In genomic region chr7:81632418-81632817, GRCh38 we compare ENCODE assay signal across 26 cellular contexts.
DNase-seq lines count a peak whose midpoint lies in the region; ATAC-seq, FAIRE-seq and TF ChIP-seq lines count a peak whose summit lies in the region.
"Had no signal": no experiment of that assay in that cellular context is flagged by ENCODE, and none has a peak within 500 bp of the region (broad histone marks: within the 10 kb centered on the region; RNA-seq: fewer than 3 reads in every experiment).

No MANE protein-coding gene starts in this region.

- DNase-seq in H9 (no peak), M059J (ENCODE audit: low read depth) (peak; percentile 43), brain microvascular endothelial cell (no peak), keratinocyte (ENCODE audit: low read depth, low spot score) (no peak), frontal cortex (ENCODE audit: low spot score in 2 of 2) (no peak)
- DNase-seq in stimulated activated naive CD8-positive, alpha-beta T cell treated with anti-CD3 and anti-CD28 coated beads, Interleukin-15, amount 100 ng/mL, for 72 hours = no peak
- DNase-seq: activated CD4-positive, alpha-beta memory T cell treated with anti-CD3 and anti-CD28 coated beads for 36 hours; activated CD4-positive, CD25-positive, alpha-beta regulatory T cell; activated naive CD8-positive, alpha-beta T cell treated with anti-CD3 and anti-CD28 coated beads for 36 hours; DND-41; heart left ventricle; mucosa of descending colon; NCI-H187; NCI-H748 treated with DMSO at 0.1 percent for 48 hours; posterior cingulate gyrus; stimulated activated naive CD8-positive, alpha-beta T cell treated with anti-CD3 and anti-CD28 coated beads, Interleukin-15, Interleukin-2, amounts not matched to agents 100 U/mL and 50 U/mL, for 24 hours; T1000 had no signal

- H2BK15ac ChIP-seq in H9 (ENCODE audit: low read depth, low read length) = no peak overlapping the region

- H3K9ac ChIP-seq in H9 (ENCODE audit: extremely low read depth, insufficient read length, low read length) (no peak overlapping the region), keratinocyte (ENCODE audit: control insufficient read depth, extremely low read depth, insufficient read depth, low read length) (no peak overlapping the region)

- no peak for ATAC-seq in HG03045 (IDR thresholded peaks at IDR 0.05; ENCODE audit: unreplicated experiment)
- no peak for ATAC-seq in stimulated activated naive CD8-positive, alpha-beta T cell treated with anti-CD3 and anti-CD28 coated beads, Interleukin-15, amount 100 ng/mL, for 72 hours
- ATAC-seq in GM19455 (IDR thresholded peaks at IDR 0.05; ENCODE audit: unreplicated experiment) = no peak
- ATAC-seq: heart left ventricle; K562; mucosa of descending colon; sciatic nerve; stimulated activated naive CD8-positive, alpha-beta T cell treated with anti-CD3 and anti-CD28 coated beads, Interleukin-15, Interleukin-2, amounts not matched to agents 100 U/mL and 50 U/mL, for 24 hours had no signal

- H2BK20ac ChIP-seq in H9 (ENCODE audit: low read depth, low read length, poor library complexity, severe bottlenecking) = no peak overlapping the region

- H3K27me3 ChIP-seq in H9 (ENCODE audit: insufficient read depth, low read length) = no peaks in the 10 kb centered on the region
- H3K27me3 ChIP-seq in brain microvascular endothelial cell (replicated peaks) = no peaks in the 10 kb centered on the region
- no peaks in the 10 kb centered on the region for H3K27me3 ChIP-seq in keratinocyte (ENCODE audit: control insufficient read depth, extremely low read depth, insufficient read depth, low read length)
- H3K27me3 ChIP-seq: ascending aorta, heart left ventricle had no signal

- H3K79me2 ChIP-seq in H9 (ENCODE audit: insufficient read depth, low read length) (no peaks in the 10 kb centered on the region), keratinocyte (ENCODE audit: control insufficient read depth, insufficient read depth, low read length) (no peaks in the 10 kb centered on the region)

- no peaks in the 10 kb centered on the region for H3K79me1 ChIP-seq in H9 (ENCODE audit: insufficient read depth, low read depth, low read length, poor library complexity, severe bottlenecking)

- peak overlapping the region in 1 of 3 experiments; percentile 58; a peak in 1 of 7 replicates for H3K27ac Mint-ChIP-seq in H9
- H3K27ac Mint-ChIP-seq in stimulated activated naive CD8-positive, alpha-beta T cell treated with anti-CD3 and anti-CD28 coated beads, Interleukin-15, amount 100 ng/mL, for 72 hours = no peak overlapping the region
- H3K27ac Mint-ChIP-seq: activated CD4-positive, alpha-beta memory T cell treated with anti-CD3 and anti-CD28 coated beads for 36 hours; activated naive CD8-positive, alpha-beta T cell treated with anti-CD3 and anti-CD28 coated beads for 36 hours had no signal

- peaks cover 0 to 4% of the 10 kb centered on the region in 2 experiments; a peak in 2 of 4 replicates for H3K4me1 Mint-ChIP-seq in H9
- H3K4me1 Mint-ChIP-seq in stimulated activated naive CD8-positive, alpha-beta T cell treated with anti-CD3 and anti-CD28 coated beads, Interleukin-15, amount 100 ng/mL, for 72 hours = no peaks in the 10 kb centered on the region
- H3K4me1 Mint-ChIP-seq: activated naive CD8-positive, alpha-beta T cell treated with anti-CD3 and anti-CD28 coated beads for 36 hours had no signal

- H3K9me3 ChIP-seq in H9 (ENCODE audit: control insufficient read depth, low read depth, low read length) (no peaks in the 10 kb centered on the region), keratinocyte (ENCODE audit: control insufficient read depth, low read depth, low read length) (no peaks in the 10 kb centered on the region)
- H3K9me3 ChIP-seq: ascending aorta, heart left ventricle, mucosa of descending colon had no signal

- no peak overlapping the region for H3K4ac ChIP-seq in H9 (ENCODE audit: low read depth, low read length)

- H3K27ac ChIP-seq in H9 (ENCODE audit: insufficient read length, low read depth, low read length) = no peak overlapping the region
- H3K27ac ChIP-seq in brain microvascular endothelial cell = peak overlapping the region; percentile 4
- H3K27ac ChIP-seq in keratinocyte (ENCODE audit: control insufficient read depth, insufficient read depth, low read length) = no peak overlapping the region
- H3K27ac ChIP-seq: ascending aorta, C4-2B, heart left ventricle had no signal

- H2AK5ac ChIP-seq in H9 (ENCODE audit: insufficient read length, low read length) = no peak overlapping the region

- H3K9me1 ChIP-seq in keratinocyte (ENCODE audit: control insufficient read depth, extremely low read depth, insufficient read depth, low read length) = no peaks in the 10 kb centered on the region

- H4K20me1 ChIP-seq in H9 (ENCODE audit: control insufficient read depth, insufficient read depth, insufficient read length) (no peaks in the 10 kb centered on the region), keratinocyte (ENCODE audit: control insufficient read depth, extremely low read depth, insufficient read depth, low read length) (no peaks in the 10 kb centered on the region)

- H2BK12ac ChIP-seq in H9 (ENCODE audit: insufficient read length, low read depth, low read length) = no peak overlapping the region

- no peaks in the 10 kb centered on the region for H3K27me3 Mint-ChIP-seq in H9 (ENCODE audit: low read depth)
- no peaks in the 10 kb centered on the region for H3K27me3 Mint-ChIP-seq in stimulated activated naive CD8-positive, alpha-beta T cell treated with anti-CD3 and anti-CD28 coated beads, Interleukin-15, amount 100 ng/mL, for 72 hours
- H3K27me3 Mint-ChIP-seq: activated CD4-positive, alpha-beta memory T cell treated with anti-CD3 and anti-CD28 coated beads for 36 hours; activated naive CD8-positive, alpha-beta T cell treated with anti-CD3 and anti-CD28 coated beads for 36 hours had no signal

- in situ Hi-C loops in brain microvascular endothelial cell (cut with HindIII; ENCODE audit: low pct_ligation_motif_present, low sequenced_read_pairs) = no loop called here

- TF ChIP-seq CTCF in H9 (conservative IDR thresholded peaks at IDR 0.05) (no peak), brain microvascular endothelial cell (IDR thresholded peaks at IDR 0.05; ENCODE audit: low read depth, low read length, missing control alignments) (no peak), keratinocyte (optimal IDR thresholded peaks at IDR 0.05 in 1 of 3, IDR thresholded peaks at IDR 0.05 in 1 of 3, conservative IDR thresholded peaks at IDR 0.05 in 1 of 3; ENCODE audit: extremely low read depth in 1 of 3, insufficient read depth in 2 of 3, low read length in 3 of 3) (no peak)

- FAIRE-seq in keratinocyte (lab: Jason Lieb, UNC) = peak; percentile 75
- no peak for FAIRE-seq in frontal cortex (lab: Jason Lieb, UNC)
- FAIRE-seq: GM12891, H54, islet of Langerhans, K562 had no signal

- no peak overlapping the region for H2AFZ ChIP-seq in H9 (ENCODE audit: low read length)
- H2AFZ ChIP-seq in keratinocyte (ENCODE audit: control insufficient read depth, low read length) = no peak overlapping the region

- no peak overlapping the region for H3K18ac ChIP-seq in H9 (ENCODE audit: insufficient read length, low read depth, low read length)

- H4K5ac ChIP-seq in H9 (ENCODE audit: insufficient read length, low read depth, low read length) = no peak overlapping the region

- no peak overlapping the region for H3T11ph ChIP-seq in H9 (ENCODE audit: low read length)

- H3K9me3 Mint-ChIP-seq in H9 = no peaks in the 10 kb centered on the region
- no peaks in the 10 kb centered on the region for H3K9me3 Mint-ChIP-seq in stimulated activated naive CD8-positive, alpha-beta T cell treated with anti-CD3 and anti-CD28 coated beads, Interleukin-15, amount 100 ng/mL, for 72 hours

- dilution Hi-C loops in keratinocyte (cut with MboI; ENCODE audit: extremely low pct_ligation_motif_present, low sequenced_read_pairs) = no loop called here

- H3K4me2 ChIP-seq in H9 (ENCODE audit: insufficient read depth, insufficient read length, low read length) (no peak overlapping the region), keratinocyte (ENCODE audit: control insufficient read depth, extremely low read depth, insufficient read depth, low read depth, low read length) (no peak overlapping the region)

- H4K91ac ChIP-seq in H9 (ENCODE audit: insufficient read length, low read depth, low read length) = no peak overlapping the region

- no CpG with 5 or more reads among the region's 1 CpG for WGBS in H9 (ENCODE audit: extremely low coverage, insufficient read length, low lambda C conversion rate)

- H3K23ac ChIP-seq in H9 (ENCODE audit: insufficient read length, low read depth, low read length) = no peak overlapping the region

- no peak overlapping the region for H3K4me3 ChIP-seq in brain microvascular endothelial cell (ENCODE audit: low read depth, low read length)
- no peak overlapping the region for H3K4me3 ChIP-seq in keratinocyte (ENCODE audit: control insufficient read depth in 2 of 3, extremely low read depth in 1 of 3, insufficient read depth in 2 of 3, low read depth in 1 of 3, low read length in 3 of 3)
- H3K4me3 ChIP-seq: ascending aorta, heart left ventricle, K562, mucosa of descending colon had no signal

- no peaks in the 10 kb centered on the region for H3K36me3 Mint-ChIP-seq in H9 (ENCODE audit: insufficient read depth in 1 of 3, low read depth in 3 of 3)
- H3K36me3 Mint-ChIP-seq: activated CD4-positive, alpha-beta memory T cell treated with anti-CD3 and anti-CD28 coated beads for 36 hours; activated naive CD8-positive, alpha-beta T cell treated with anti-CD3 and anti-CD28 coated beads for 36 hours had no signal

- H3K14ac ChIP-seq in H9 (ENCODE audit: insufficient read depth, low read length) = no peak overlapping the region

- H3K4me3 Mint-ChIP-seq in H9 = no peak overlapping the region
- H3K4me3 Mint-ChIP-seq in stimulated activated naive CD8-positive, alpha-beta T cell treated with anti-CD3 and anti-CD28 coated beads, Interleukin-15, amount 100 ng/mL, for 72 hours = no peak overlapping the region
- H3K4me3 Mint-ChIP-seq: activated CD4-positive, alpha-beta memory T cell treated with anti-CD3 and anti-CD28 coated beads for 36 hours; activated naive CD8-positive, alpha-beta T cell treated with anti-CD3 and anti-CD28 coated beads for 36 hours had no signal

- H3K56ac ChIP-seq in H9 (ENCODE audit: insufficient read length, low read depth, low read length) = no peak overlapping the region

- no peak overlapping the region for H4K8ac ChIP-seq in H9 (replicated peaks; ENCODE audit: insufficient read length, low read depth, low read length)

- H2BK120ac ChIP-seq in H9 (ENCODE audit: low read depth, low read length, poor library complexity, severe bottlenecking) = peak overlapping the region; percentile 69

- no peaks in the 10 kb centered on the region for H3K23me2 ChIP-seq in H9 (ENCODE audit: insufficient read length, low read depth, low read length, poor library complexity, severe bottlenecking)

- H3K36me3 ChIP-seq in brain microvascular endothelial cell (replicated peaks) = no peaks in the 10 kb centered on the region
- H3K36me3 ChIP-seq in keratinocyte (ENCODE audit: control insufficient read depth in 2 of 2, extremely low read depth in 1 of 2, insufficient read depth in 2 of 2, low read length in 2 of 2) = no peaks in the 10 kb centered on the region
- H3K36me3 ChIP-seq: ascending aorta, heart left ventricle had no signal

- H2BK5ac ChIP-seq in H9 (ENCODE audit: insufficient read length, low read length) = no peak overlapping the region

- H3K4me1 ChIP-seq in H9 (ENCODE audit: insufficient read depth, low read length) = no peaks in the 10 kb centered on the region
- no peaks in the 10 kb centered on the region for H3K4me1 ChIP-seq in keratinocyte (ENCODE audit: control insufficient read depth, extremely low read depth, insufficient read depth, low read length)
- H3K4me1 ChIP-seq: heart left ventricle had no signal
